2 cellular contexts compared by ENCODE assay signal in genomic region chr7:128003787-128004186, GRCh38.
TF ChIP-seq lines count a peak whose summit lies in the region.

No MANE protein-coding gene starts in this region.

TF ChIP-seq in HepG2, 621 proteins besides CTCF, POLR2A, EP300 and RAD21 (continued from another document):
- TF ChIP-seq ARID3A (IDR thresholded peaks at IDR 0.05; ENCODE audit: low read depth, low read length) (no peak), ZNF577 (CRISPR knock-in tag; IDR thresholded peaks at IDR 0.05; ENCODE audit: borderline replicate concordance, low read depth) (no peak), PHF8 (CRISPR knock-in tag; IDR thresholded peaks at IDR 0.05) (no peak)

TF ChIP-seq in WTC11, 78 proteins besides CTCF, POLR2A, EP300 and RAD21 (continued from another document):
- no peak for TF ChIP-seq ATF2 (CRISPR knock-in tag; IDR thresholded peaks at IDR 0.05; ENCODE audit: borderline replicate concordance, low read depth)
